15 cellular contexts compared by ENCODE assay signal in genomic region chr1:67242016-67242415, GRCh38.
A peak's percentile ranks its signal among the peaks of the same experiment; 100 is the strongest.
DNase-seq lines count a peak whose midpoint lies in the region; ATAC-seq lines count a peak whose summit lies in the region.
"Had no signal": no experiment of that assay in that cellular context is flagged by ENCODE, and none has a peak within 500 bp of the region (broad histone marks: within the 10 kb centered on the region; RNA-seq: fewer than 3 reads in every experiment).

No MANE protein-coding gene starts in this region.

- peaks cover 23% of the 10 kb centered on the region for H3K4me1 Mint-ChIP-seq in activated CD4-positive, alpha-beta T cell treated with anti-CD3 and anti-CD28 coated beads for 36 hours
- peaks cover 30% of the 10 kb centered on the region for H3K4me1 Mint-ChIP-seq in activated T-helper 1 cell treated with anti-CD3 and anti-CD28 coated beads, Interleukin-12 subunit alpha, Interleukin-12 subunit beta, Interleukin-2, Interleukin-4 antibody, amounts not matched to agents 30 ng/mL and 10 ng/mL and 1 ng/mL, durations not matched to agents 14 hours and 24 hours and 36 hours (ENCODE audit: low read depth)
- H3K4me1 Mint-ChIP-seq in activated CD8-positive, alpha-beta T cell treated with anti-CD3 and anti-CD28 coated beads, Interleukin-2, amount 10 ng/mL, durations not matched to agents 7 days and 5 days (ENCODE audit: low read depth) = peaks cover 9% of the 10 kb centered on the region
- H3K4me1 Mint-ChIP-seq: B cell had no signal

- no peak overlapping the region for H3K27ac Mint-ChIP-seq in activated CD4-positive, alpha-beta T cell treated with anti-CD3 and anti-CD28 coated beads for 36 hours
- H3K27ac Mint-ChIP-seq in activated naive CD4-positive, alpha-beta T cell treated with anti-CD3 and anti-CD28 coated beads, Interleukin-2, amount 50 U/mL, for 72 hours = no peak overlapping the region
- H3K27ac Mint-ChIP-seq in activated T-helper 1 cell treated with anti-CD3 and anti-CD28 coated beads, Interleukin-12 subunit alpha, Interleukin-12 subunit beta, Interleukin-2, Interleukin-4 antibody, amounts not matched to agents 30 ng/mL and 10 ng/mL and 1 ng/mL, durations not matched to agents 14 hours and 24 hours and 36 hours = peak overlapping the region; percentile 53
- no peak overlapping the region for H3K27ac Mint-ChIP-seq in activated CD8-positive, alpha-beta T cell treated with anti-CD3 and anti-CD28 coated beads, Interleukin-2, amount 10 ng/mL, durations not matched to agents 7 days and 5 days
- H3K27ac Mint-ChIP-seq: B cell; CD4-positive, alpha-beta T cell; CD8-positive, alpha-beta T cell had no signal

- ATAC-seq in activated CD4-positive, alpha-beta T cell treated with anti-CD3 and anti-CD28 coated beads for 36 hours = peak; percentile 20
- ATAC-seq in activated naive CD4-positive, alpha-beta T cell treated with anti-CD3 and anti-CD28 coated beads, Interleukin-2, amount 50 U/mL, for 72 hours = peak; percentile 30 to 31
- no peak for ATAC-seq in activated CD8-positive, alpha-beta T cell treated with anti-CD3 and anti-CD28 coated beads, Interleukin-2, amount 10 ng/mL, durations not matched to agents 7 days and 5 days
- ATAC-seq: A549; CD8-positive, alpha-beta T cell had no signal

- POLR2A ChIA-PET in activated CD4-positive, alpha-beta T cell treated with anti-CD3 and anti-CD28 coated beads for 36 hours (lab: Charles Lee) = interaction anchor here (0.6 to 0.7 kb wide), 2 partner anchors 30 to 91 kb away, joined by 3 to 6 read pairs; no protein-coding TSS in a partner anchor
- POLR2A ChIA-PET in activated CD8-positive, alpha-beta T cell treated with anti-CD3 and anti-CD28 coated beads, Interleukin-2, amount 10 ng/mL, durations not matched to agents 7 days and 5 days (lab: Charles Lee) = no interaction called here

- CTCF ChIA-PET in activated CD4-positive, alpha-beta T cell treated with anti-CD3 and anti-CD28 coated beads for 36 hours (lab: Charles Lee) = interaction anchor here (1.0 to 1.7 kb wide), 3 partner anchors 29 to 258 kb away, joined by 3 to 5 read pairs (median 4); no protein-coding TSS in a partner anchor
- CTCF ChIA-PET in activated CD8-positive, alpha-beta T cell treated with anti-CD3 and anti-CD28 coated beads, Interleukin-2, amount 10 ng/mL, durations not matched to agents 7 days and 5 days (lab: Charles Lee) = interaction anchor here (0.9 to 2.5 kb wide), 5 partner anchors 10 to 259 kb away, joined by 3 to 6 read pairs (median 4); no protein-coding TSS in a partner anchor

- intact Hi-C loops in activated CD4-positive, alpha-beta T cell treated with anti-CD3 and anti-CD28 coated beads for 36 hours (cut with DNase I, micrococcal nuclease) = no loop called here
- intact Hi-C loops in activated T-helper 1 cell treated with anti-CD3 and anti-CD28 coated beads, Interleukin-12 subunit alpha, Interleukin-12 subunit beta, Interleukin-2, Interleukin-4 antibody, amounts not matched to agents 30 ng/mL and 10 ng/mL and 1 ng/mL, durations not matched to agents 14 hours and 24 hours and 36 hours (cut with micrococcal nuclease) = no loop called here

- no peak overlapping the region for H3K4me3 Mint-ChIP-seq in activated CD4-positive, alpha-beta T cell treated with anti-CD3 and anti-CD28 coated beads for 36 hours
- no peak overlapping the region for H3K4me3 Mint-ChIP-seq in activated T-helper 1 cell treated with anti-CD3 and anti-CD28 coated beads, Interleukin-12 subunit alpha, Interleukin-12 subunit beta, Interleukin-2, Interleukin-4 antibody, amounts not matched to agents 30 ng/mL and 10 ng/mL and 1 ng/mL, durations not matched to agents 14 hours and 24 hours and 36 hours
- H3K4me3 Mint-ChIP-seq in activated CD8-positive, alpha-beta T cell treated with anti-CD3 and anti-CD28 coated beads, Interleukin-2, amount 10 ng/mL, durations not matched to agents 7 days and 5 days = no peak overlapping the region
- H3K4me3 Mint-ChIP-seq: B cell; CD4-positive, alpha-beta T cell; CD8-positive, alpha-beta T cell had no signal

- H3K27me3 Mint-ChIP-seq in activated CD4-positive, alpha-beta T cell treated with anti-CD3 and anti-CD28 coated beads for 36 hours = peaks cover 4% of the 10 kb centered on the region
- H3K27me3 Mint-ChIP-seq in activated T-helper 1 cell treated with anti-CD3 and anti-CD28 coated beads, Interleukin-12 subunit alpha, Interleukin-12 subunit beta, Interleukin-2, Interleukin-4 antibody, amounts not matched to agents 30 ng/mL and 10 ng/mL and 1 ng/mL, durations not matched to agents 14 hours and 24 hours and 36 hours (ENCODE audit: insufficient read depth) = no peaks in the 10 kb centered on the region
- H3K27me3 Mint-ChIP-seq in activated CD8-positive, alpha-beta T cell treated with anti-CD3 and anti-CD28 coated beads, Interleukin-2, amount 10 ng/mL, durations not matched to agents 7 days and 5 days (ENCODE audit: low read depth) = peaks cover 12% of the 10 kb centered on the region
- H3K27me3 Mint-ChIP-seq: B cell; CD4-positive, alpha-beta T cell had no signal

- peaks cover 5% of the 10 kb centered on the region for H3K9me3 Mint-ChIP-seq in activated CD4-positive, alpha-beta T cell treated with anti-CD3 and anti-CD28 coated beads for 36 hours (ENCODE audit: low read depth)
- peaks cover 3 to 38% of the 10 kb centered on the region in 2 donors for H3K9me3 Mint-ChIP-seq in activated naive CD4-positive, alpha-beta T cell treated with anti-CD3 and anti-CD28 coated beads, Interleukin-2, amount 50 U/mL, for 72 hours
- H3K9me3 Mint-ChIP-seq in activated T-helper 1 cell treated with anti-CD3 and anti-CD28 coated beads, Interleukin-12 subunit alpha, Interleukin-12 subunit beta, Interleukin-2, Interleukin-4 antibody, amounts not matched to agents 30 ng/mL and 10 ng/mL and 1 ng/mL, durations not matched to agents 14 hours and 24 hours and 36 hours = peaks cover 33% of the 10 kb centered on the region
- peaks cover 8% of the 10 kb centered on the region for H3K9me3 Mint-ChIP-seq in activated CD8-positive, alpha-beta T cell treated with anti-CD3 and anti-CD28 coated beads, Interleukin-2, amount 10 ng/mL, durations not matched to agents 7 days and 5 days (ENCODE audit: insufficient read depth)
- H3K9me3 Mint-ChIP-seq: CD4-positive, alpha-beta T cell; CD8-positive, alpha-beta T cell had no signal

- peaks cover 20% of the 10 kb centered on the region for H3K36me3 Mint-ChIP-seq in activated CD4-positive, alpha-beta T cell treated with anti-CD3 and anti-CD28 coated beads for 36 hours (ENCODE audit: low read depth)
- peaks cover 7 to 88% of the 10 kb centered on the region in 2 donors for H3K36me3 Mint-ChIP-seq in activated naive CD4-positive, alpha-beta T cell treated with anti-CD3 and anti-CD28 coated beads, Interleukin-2, amount 50 U/mL, for 72 hours
- peaks cover 55% of the 10 kb centered on the region for H3K36me3 Mint-ChIP-seq in activated T-helper 1 cell treated with anti-CD3 and anti-CD28 coated beads, Interleukin-12 subunit alpha, Interleukin-12 subunit beta, Interleukin-2, Interleukin-4 antibody, amounts not matched to agents 30 ng/mL and 10 ng/mL and 1 ng/mL, durations not matched to agents 14 hours and 24 hours and 36 hours (ENCODE audit: low read depth)
- peaks cover 10% of the 10 kb centered on the region for H3K36me3 Mint-ChIP-seq in activated CD8-positive, alpha-beta T cell treated with anti-CD3 and anti-CD28 coated beads, Interleukin-2, amount 10 ng/mL, durations not matched to agents 7 days and 5 days (ENCODE audit: low read depth)
- H3K36me3 Mint-ChIP-seq: CD8-positive, alpha-beta T cell had no signal

- no peak for DNase-seq in activated CD4-positive, alpha-beta T cell treated with anti-CD3 and anti-CD28 coated beads for 36 hours
- DNase-seq in activated CD4-positive, alpha-beta T cell treated with anti-CD3 and anti-CD28 coated beads for 48 hours = no peak
- DNase-seq in activated naive CD4-positive, alpha-beta T cell treated with anti-CD3 and anti-CD28 coated beads, Interleukin-2, amount 50 U/mL, for 72 hours (ENCODE audit: low spot score in 2 of 2) = no peak
- no peak for DNase-seq in activated naive CD4-positive, alpha-beta T cell (lab: John Stamatoyannopoulos, UW)
- no peak for DNase-seq in activated T-helper 1 cell treated with anti-CD3 and anti-CD28 coated beads, Interleukin-12 subunit alpha, Interleukin-12 subunit beta, Interleukin-2, Interleukin-4 antibody, amounts not matched to agents 30 ng/mL and 10 ng/mL and 1 ng/mL, durations not matched to agents 14 hours and 24 hours and 36 hours (ENCODE audit: low spot score)
- DNase-seq in activated CD8-positive, alpha-beta T cell treated with anti-CD3 and anti-CD28 coated beads, Interleukin-2, amount 10 ng/mL, durations not matched to agents 7 days and 5 days = no peak
- DNase-seq: AML-193; Caco-2; Calu3; CD4-positive, alpha-beta T cell; CD8-positive, alpha-beta T cell; DMS79 treated with DMSO at 0.1 percent for 48 hours; GF-D8 had no signal
